ENCODE assay signal across 16 cellular contexts in genomic region chr2:106816974-106817373, GRCh38.
DNase-seq lines count a peak whose midpoint lies in the region; ATAC-seq and TF ChIP-seq lines count a peak whose summit lies in the region.
"Had no signal": no experiment of that assay in that cellular context is flagged by ENCODE, and none has a peak within 500 bp of the region (broad histone marks: within the 10 kb centered on the region; RNA-seq: fewer than 3 reads in every experiment).

No MANE protein-coding gene starts in this region.

- H3F3A ChIP-seq in GM23338 (replicated peaks; ENCODE audit: low read depth), result no peaks in the 10 kb centered on the region

- H3K4me2 ChIP-seq in GM23338, result no peak overlapping the region

- no peak for TF ChIP-seq POLR2A in heart left ventricle (IDR thresholded peaks at IDR 0.05)
- TF ChIP-seq POLR2A in thyroid gland (IDR thresholded peaks at IDR 0.05), result peak in 1 of 2 donors; percentile 56

- H3K27ac ChIP-seq in heart left ventricle (no peak overlapping the region), thyroid gland (peak overlapping the region; percentile 68 to 82 (median 70)), GM23338 (ENCODE audit: low read depth) (no peak overlapping the region)
- H3K27ac ChIP-seq: RWPE1 had no signal

- intact Hi-C loops in heart left ventricle (cut with DNase I), result no loop called here
- intact Hi-C loops in thyroid gland (cut with DNase I), result no loop called here

- DNase-seq in anterior cingulate cortex (lab: John Stamatoyannopoulos, UW) (peak in 32 of 58 donors; percentile 5 to 73 (median 29)), heart left ventricle (peak in 3 of 5 donors; percentile 15 to 71 (median 29)), medulla oblongata (ENCODE audit: extremely low spot score) (peak; percentile 18), thyroid gland (peak; percentile 95 to 97), NCI-H226 (no peak), NCI-H2171 treated with DMSO at 0.1 percent for 48 hours (lab: John Stamatoyannopoulos, UW) (no peak), GM23338 (ENCODE audit: low spot score) (no peak), NCI-H774 (lab: John Stamatoyannopoulos, UW) (no peak)
- DNase-seq: BE2C; CD4-positive, alpha-beta memory T cell; H7; NCI-H1930; NCI-H526; NK-92 treated with Interleukin-12 subunit alpha and Interleukin-12 subunit beta, amount 100 ng/mL, for 24 hours; OCI-M1 had no signal

- H3K36me3 ChIP-seq in heart left ventricle, result no peaks in the 10 kb centered on the region
- no peaks in the 10 kb centered on the region for H3K36me3 ChIP-seq in thyroid gland
- no peaks in the 10 kb centered on the region for H3K36me3 ChIP-seq in GM23338 (ENCODE audit: insufficient read depth)
- H3K36me3 ChIP-seq: BE2C had no signal

- peaks cover 20% of the 10 kb centered on the region for H3K36me3 Mint-ChIP-seq in GM23338 (ENCODE audit: low read depth)
- H3K36me3 Mint-ChIP-seq: CD4-positive, alpha-beta memory T cell had no signal

- 0 out of 2 replicates have a peak, but pooled peaks cover 2% of the 10 kb centered on the region for H3K9me2 ChIP-seq in GM23338 (ENCODE audit: insufficient read depth)

- ATAC-seq in heart left ventricle (peak; percentile 68 to 82 (median 80)), GM23338 (no peak)

- no peaks in the 10 kb centered on the region for H4K20me1 ChIP-seq in GM23338 (replicated peaks; ENCODE audit: insufficient read depth)

- H3K79me2 ChIP-seq in GM23338 (replicated peaks; ENCODE audit: insufficient read depth), result no peaks in the 10 kb centered on the region

- TF ChIP-seq CTCF in heart left ventricle (IDR thresholded peaks at IDR 0.05) (no peak), thyroid gland (IDR thresholded peaks at IDR 0.05) (peak in 4 of 6 experiments; percentile 19 to 67 (median 34)), GM23338 (conservative IDR thresholded peaks at IDR 0.05; ENCODE audit: low read depth in 2 of 2) (no peak)

- H3K27me3 ChIP-seq in heart left ventricle, result no peaks in the 10 kb centered on the region
- H3K27me3 ChIP-seq in thyroid gland, result no peaks in the 10 kb centered on the region
- H3K27me3 ChIP-seq in GM23338 (ENCODE audit: insufficient read depth), result no peaks in the 10 kb centered on the region
- H3K27me3 ChIP-seq: BE2C had no signal

- no peak overlapping the region for H2AFZ ChIP-seq in GM23338

- no peaks in the 10 kb centered on the region for H3K27me3 Mint-ChIP-seq in GM23338 (ENCODE audit: insufficient read depth, low read depth, poor library complexity)

- H3K4me1 Mint-ChIP-seq in GM23338, result no peaks in the 10 kb centered on the region
- H3K4me1 Mint-ChIP-seq: CD4-positive, alpha-beta memory T cell had no signal

- 63 to 70% (median 63%) methylated on average over 3 to 4 of the region's 4 CpGs for WGBS in heart left ventricle, 4 donors
- 40 to 57% methylated on average over 1 to 4 of the region's 4 CpGs for WGBS in thyroid gland, 2 donors

- no peaks in the 10 kb centered on the region; the same call in 2 of the 3 replicates for H3K9me3 Mint-ChIP-seq in GM23338

- H3K9me3 ChIP-seq in heart left ventricle (no peaks in the 10 kb centered on the region), thyroid gland (no peaks in the 10 kb centered on the region)
- H3K9me3 ChIP-seq: BE2C had no signal

- H3K4me3 Mint-ChIP-seq in GM23338, result no peak overlapping the region
- H3K4me3 Mint-ChIP-seq: CD4-positive, alpha-beta memory T cell had no signal

- H3K4me1 ChIP-seq in heart left ventricle (peaks cover 0 to 4% (median 0%) of the 10 kb centered on the region in 12 donors), thyroid gland (peaks cover 18 to 21% of the 10 kb centered on the region in 2 donors), GM23338 (ENCODE audit: insufficient read depth) (no peaks in the 10 kb centered on the region)
- H3K4me1 ChIP-seq: BE2C had no signal

- no peak overlapping the region for H3K27ac Mint-ChIP-seq in GM23338
- H3K27ac Mint-ChIP-seq: CD4-positive, alpha-beta memory T cell had no signal

- H3K4me3 ChIP-seq in heart left ventricle (no peak overlapping the region), thyroid gland (replicated peaks in 1 of 3) (no peak overlapping the region), GM23338 (no peak overlapping the region)

TF ChIP-seq in GM23338, 12 proteins besides CTCF, POLR2A, EP300 and RAD21:
- TF ChIP-seq CREB1 (CRISPR knock-in tag; IDR thresholded peaks at IDR 0.05; ENCODE audit: low read depth) (no peak), ZNF331 (CRISPR knock-in tag; IDR thresholded peaks at IDR 0.05; ENCODE audit: low read depth) (no peak)

Comparison
In these comparisons a context has a peak if more than half of its experiments do, and no peak if none do; other contexts are left out.
1. DNase-seq: peak in anterior cingulate cortex (32 of 58), heart left ventricle (3 of 5), medulla oblongata (single experiment) and thyroid gland (2 of 2); none in NCI-H226 (single experiment), NCI-H2171 treated with DMSO at 0.1 percent for 48 hours (single experiment), GM23338 (single experiment) and NCI-H774 (single experiment).
2. H3K27ac ChIP-seq: peak in thyroid gland (3 of 3); none in heart left ventricle (0 of 12) and GM23338 (single experiment).
3. CTCF ChIP-seq: peak in thyroid gland (4 of 6); none in heart left ventricle (0 of 12) and GM23338 (0 of 2).